In the genomic region with DNA sequence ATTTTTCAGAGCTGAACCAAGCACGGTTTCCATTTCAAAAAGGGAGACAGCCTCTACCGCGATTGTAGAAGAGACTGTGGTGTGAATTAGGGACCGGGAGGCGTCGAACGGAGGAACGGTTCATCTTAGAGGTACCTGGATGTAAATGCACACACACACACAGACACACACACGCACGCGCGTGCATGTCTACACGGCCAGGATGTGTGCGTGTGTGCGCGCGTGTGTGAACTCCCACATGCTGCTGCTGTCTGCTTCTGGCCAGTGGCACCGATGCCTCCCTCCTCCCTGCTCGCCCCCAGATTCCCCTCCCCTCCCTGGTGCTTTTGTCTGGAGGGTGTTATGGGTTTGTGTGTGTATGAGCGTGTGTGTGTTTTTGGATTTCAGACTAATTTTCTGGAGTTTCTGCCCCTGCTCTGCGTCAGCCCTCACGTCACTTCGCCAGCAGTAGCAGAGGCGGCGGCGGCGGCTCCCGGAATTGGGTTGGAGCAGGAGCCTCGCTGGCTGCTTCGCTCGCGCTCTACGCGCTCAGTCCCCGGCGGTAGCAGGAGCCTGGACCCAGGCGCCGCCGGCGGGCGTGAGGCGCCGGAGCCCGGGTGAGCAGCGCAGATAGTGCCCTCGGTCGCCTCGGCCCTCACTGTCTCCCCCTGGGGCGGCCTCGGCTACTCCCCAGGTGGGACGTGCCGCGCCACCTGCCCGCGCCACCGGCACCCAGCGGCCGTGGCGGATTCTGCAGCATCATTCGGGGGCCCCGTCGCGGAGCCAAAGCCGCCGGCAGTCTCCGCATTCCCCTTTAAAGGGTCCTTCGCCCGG, we compare ENCODE assay signal across 8 cellular contexts. TPM values are rescaled to one million over a fixed set of nuclear protein-coding genes. Genes with fewer than 3 reads are reported as not detected.
DNase-seq lines count a peak whose midpoint lies in the region; ATAC-seq and TF ChIP-seq lines count a peak whose summit lies in the region.

A gene (plus strand): TSS at position 437 of the 813 bp plus-strand sequence. CDS start 1,020 bp downstream, outside the sequence.

- H3K4me1 Mint-ChIP-seq in T-helper 2 cell treated with Interferon-gamma antibody and Interleukin-4, amounts not matched to agents 5 μg/mL and 100 μg/mL, for 36 hours (ENCODE audit: low read depth): no peaks in the 10 kb centered on the region
- no peaks in the 10 kb centered on the region for H3K4me1 Mint-ChIP-seq in type B pancreatic cell (ENCODE audit: unreplicated experiment)

- H3K27ac ChIP-seq in C4-2B (no peak within 1 kb of the TSS), esophagus squamous epithelium (peak within 1 kb of the TSS; percentile 62 to 86 (median 70))

- H3K4me3 Mint-ChIP-seq in T-helper 2 cell treated with Interferon-gamma antibody and Interleukin-4, amounts not matched to agents 5 μg/mL and 100 μg/mL, for 36 hours: peak within 1 kb of the TSS; percentile 35
- H3K4me3 Mint-ChIP-seq in type B pancreatic cell: peak within 1 kb of the TSS; percentile 96

- H3K4me1 ChIP-seq in esophagus squamous epithelium: peaks cover 5 to 66% (median 14%) of the 10 kb centered on the region in 3 donors

- intact Hi-C loops in esophagus squamous epithelium (cut with DNase I): loop anchor here (10.0 kb wide), 1 partner anchor 475 kb away; no protein-coding TSS in a partner anchor

- DNase-seq in T-helper 2 cell treated with Interferon-gamma antibody and Interleukin-4, amounts not matched to agents 5 μg/mL and 100 μg/mL, for 36 hours (ENCODE audit: low spot score): no peak
- DNase-seq in esophagus squamous epithelium (lab: John Stamatoyannopoulos, UW) (no peak), middle frontal gyrus (ENCODE audit: extremely low spot score, low spot score) (peak; percentile 50), type B pancreatic cell (ENCODE audit: extremely low spot score, unreplicated experiment) (peak; percentile 74), NCI-H1436 treated with DMSO at 0.1 percent for 48 hours (lab: John Stamatoyannopoulos, UW) (no peak), NCI-H2029 (lab: John Stamatoyannopoulos, UW) (no peak)

- H3K27me3 ChIP-seq in esophagus squamous epithelium: peaks cover 0 to 47% (median 0%) of the 10 kb centered on the region in 4 donors

- H3K4me3 ChIP-seq in esophagus squamous epithelium: peak within 1 kb of the TSS; percentile 45 to 70 (median 56)

- peak; percentile 40 for ATAC-seq in GM21619 (IDR thresholded peaks at IDR 0.05; ENCODE audit: unreplicated experiment)

- no peaks in the 10 kb centered on the region for H3K9me3 Mint-ChIP-seq in T-helper 2 cell treated with Interferon-gamma antibody and Interleukin-4, amounts not matched to agents 5 μg/mL and 100 μg/mL, for 36 hours
- peaks cover 5% of the 10 kb centered on the region for H3K9me3 Mint-ChIP-seq in type B pancreatic cell

- H3K36me3 Mint-ChIP-seq in T-helper 2 cell treated with Interferon-gamma antibody and Interleukin-4, amounts not matched to agents 5 μg/mL and 100 μg/mL, for 36 hours (ENCODE audit: low read depth): no peaks in the 10 kb centered on the region
- peaks cover 11% of the 10 kb centered on the region for H3K36me3 Mint-ChIP-seq in type B pancreatic cell

- H3K27ac Mint-ChIP-seq in T-helper 2 cell treated with Interferon-gamma antibody and Interleukin-4, amounts not matched to agents 5 μg/mL and 100 μg/mL, for 36 hours: no peak within 1 kb of the TSS
- peak within 1 kb of the TSS; percentile 59 for H3K27ac Mint-ChIP-seq in type B pancreatic cell

- TF ChIP-seq POLR2A in esophagus squamous epithelium (IDR thresholded peaks at IDR 0.05): peak in 1 of 4 donors; percentile 24

- H3K27me3 Mint-ChIP-seq in T-helper 2 cell treated with Interferon-gamma antibody and Interleukin-4, amounts not matched to agents 5 μg/mL and 100 μg/mL, for 36 hours (ENCODE audit: low read depth): peaks cover 67% of the 10 kb centered on the region
- peaks cover 76% of the 10 kb centered on the region for H3K27me3 Mint-ChIP-seq in type B pancreatic cell

- H3K9me3 ChIP-seq in esophagus squamous epithelium: no peaks in the 10 kb centered on the region

- 0 to 2% methylated on average over 19 to 22 of the region's 68 CpGs for WGBS in esophagus squamous epithelium, 2 donors

- peak; percentile 33 for TF ChIP-seq CTCF in C4-2B (conservative IDR thresholded peaks at IDR 0.05)
- TF ChIP-seq CTCF in esophagus squamous epithelium (IDR thresholded peaks at IDR 0.05): peak in 4 of 6 experiments; percentile 29 to 63 (median 44)
- peak; percentile 69 for TF ChIP-seq CTCF in type B pancreatic cell (conservative IDR thresholded peaks at IDR 0.05)

- H3K36me3 ChIP-seq in esophagus squamous epithelium: no peaks in the 10 kb centered on the region

RNA-seq across cellular contexts. Expression of the gene that starts here (rescaled TPM):
- 10 to 100 TPM in 2 of 4 donors, 1 to 10 TPM in 2; 2.9 to 15.9 (median 8.4) TPM for total RNA-seq in esophagus squamous epithelium
- 8.4 and 122 TPM in 2 replicates for total RNA-seq in type B pancreatic cell (ENCODE audit: low replicate concordance)

Comparison
In these comparisons a context has a peak if more than half of its experiments do, and no peak if none do; other contexts are left out.
1. DNase-seq: peak in middle frontal gyrus (single experiment) and type B pancreatic cell (single experiment); none in T-helper 2 cell treated with Interferon-gamma antibody and Interleukin-4, amounts not matched to agents 5 μg/mL and 100 μg/mL, for 36 hours (single experiment), esophagus squamous epithelium (single experiment), NCI-H1436 treated with DMSO at 0.1 percent for 48 hours (single experiment) and NCI-H2029 (single experiment).
2. Peak in every context shown above with its lines, with median percentiles within 50 percentile points of each other: CTCF ChIP-seq.